In the genomic region with DNA sequence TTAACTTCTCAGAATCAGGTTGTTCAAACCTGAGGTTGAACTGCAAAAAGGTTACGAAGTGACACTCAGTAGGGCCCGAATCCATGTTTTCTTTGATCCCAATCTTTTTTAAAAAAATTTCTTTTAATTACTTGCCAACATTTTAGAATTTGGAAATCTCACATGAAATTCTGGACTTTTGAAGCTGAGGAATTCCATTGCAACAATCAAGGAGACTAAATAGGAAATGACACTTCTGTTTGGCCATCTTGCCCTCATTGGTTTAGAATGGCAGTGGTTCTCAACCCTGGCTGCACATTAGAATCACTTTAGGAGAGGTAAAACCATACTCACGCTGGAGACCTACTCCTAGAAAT, we compare ENCODE assay signal across 8 cellular contexts. TPM values are rescaled to one million over a fixed set of nuclear protein-coding genes. Genes with fewer than 3 reads are reported as not detected.
DNase-seq lines count a peak whose midpoint lies in the region; ATAC-seq and TF ChIP-seq lines count a peak whose summit lies in the region.

No MANE protein-coding gene starts in this region.

- H3K4me3 ChIP-seq in iPS-18c (ENCODE audit: insufficient read depth, low read depth, low read length) (peak overlapping the region; percentile 94; the same call in 1 of the 2 replicates), suprapubic skin (peak overlapping the region; percentile 82)

- no peaks in the 10 kb centered on the region for H3K9me3 Mint-ChIP-seq in activated CD4-positive, alpha-beta T cell treated with anti-CD3 and anti-CD28 coated beads for 36 hours (ENCODE audit: low read depth)
- H3K9me3 Mint-ChIP-seq in activated CD8-positive, alpha-beta T cell treated with anti-CD3 and anti-CD28 coated beads for 36 hours, result no peaks in the 10 kb centered on the region

- H3K27ac Mint-ChIP-seq in activated CD4-positive, alpha-beta T cell treated with anti-CD3 and anti-CD28 coated beads for 36 hours, result peak overlapping the region; percentile 93
- peak overlapping the region; percentile 98 for H3K27ac Mint-ChIP-seq in activated CD8-positive, alpha-beta T cell treated with anti-CD3 and anti-CD28 coated beads for 36 hours

- H3K36me3 ChIP-seq in suprapubic skin, result no peaks in the 10 kb centered on the region

- no peak for TF ChIP-seq CTCF in activated CD8-positive, alpha-beta T cell treated with anti-CD3 and anti-CD28 coated beads for 36 hours (IDR thresholded peaks at IDR 0.05)
- TF ChIP-seq CTCF in suprapubic skin (IDR thresholded peaks at IDR 0.05), result no peak

- no peak for ATAC-seq in activated CD4-positive, alpha-beta T cell treated with anti-CD3 and anti-CD28 coated beads for 36 hours
- peak; percentile 4 for ATAC-seq in activated CD8-positive, alpha-beta T cell treated with anti-CD3 and anti-CD28 coated beads for 36 hours

- H3K36me3 Mint-ChIP-seq in activated CD4-positive, alpha-beta T cell treated with anti-CD3 and anti-CD28 coated beads for 36 hours (ENCODE audit: low read depth), result peaks cover 8% of the 10 kb centered on the region
- peaks cover 17% of the 10 kb centered on the region for H3K36me3 Mint-ChIP-seq in activated CD8-positive, alpha-beta T cell treated with anti-CD3 and anti-CD28 coated beads for 36 hours (ENCODE audit: low read depth)

- H3K9me3 ChIP-seq in iPS-18c (ENCODE audit: control insufficient read depth, insufficient read depth, low read length) (no peaks in the 10 kb centered on the region), suprapubic skin (no peaks in the 10 kb centered on the region)

- in situ Hi-C loops in KBM-7 (cut with MboI; ENCODE audit: low pct_unique_long_range_greater_than_20kb, low sequenced_read_pairs), result no loop called here

- CTCF ChIA-PET in activated CD4-positive, alpha-beta T cell treated with anti-CD3 and anti-CD28 coated beads for 36 hours (lab: Charles Lee), result interaction anchor here (1.5 to 2.0 kb wide), 3 partner anchors 62 to 263 kb away, joined by 6 read pairs; no protein-coding TSS in a partner anchor
- CTCF ChIA-PET in activated CD8-positive, alpha-beta T cell treated with anti-CD3 and anti-CD28 coated beads for 36 hours (lab: Charles Lee), result interaction anchor here (2.7 kb wide), 1 partner anchor 232 kb away, joined by 18 read pairs; no protein-coding TSS in a partner anchor

- H3K4me3 Mint-ChIP-seq in activated CD4-positive, alpha-beta T cell treated with anti-CD3 and anti-CD28 coated beads for 36 hours, result peak overlapping the region; percentile 98
- peak overlapping the region; percentile 99 for H3K4me3 Mint-ChIP-seq in activated CD8-positive, alpha-beta T cell treated with anti-CD3 and anti-CD28 coated beads for 36 hours

- H3K4me1 ChIP-seq in suprapubic skin, result peaks cover 21% of the 10 kb centered on the region

- H3K27me3 Mint-ChIP-seq in activated CD4-positive, alpha-beta T cell treated with anti-CD3 and anti-CD28 coated beads for 36 hours, result peaks cover 6% of the 10 kb centered on the region
- peaks cover 13% of the 10 kb centered on the region for H3K27me3 Mint-ChIP-seq in activated CD8-positive, alpha-beta T cell treated with anti-CD3 and anti-CD28 coated beads for 36 hours

- TF ChIP-seq POLR2A in suprapubic skin (IDR thresholded peaks at IDR 0.05), result no peak

- no peak for DNase-seq in activated CD4-positive, alpha-beta T cell treated with anti-CD3 and anti-CD28 coated beads for 36 hours
- DNase-seq in activated CD4-positive, alpha-beta T cell treated with anti-CD3 and anti-CD28 coated beads, Interleukin-2, amount 50 U/mL, for 48 hours, result no peak
- no peak for DNase-seq in activated CD8-positive, alpha-beta T cell treated with anti-CD3 and anti-CD28 coated beads for 36 hours
- DNase-seq in suprapubic skin (ENCODE audit: low spot score in 2 of 2) (no peak), LoVo (ENCODE audit: low spot score) (no peak), KBM-7 (no peak)
- no peak for DNase-seq in stimulated activated CD4-positive, alpha-beta T cell treated with anti-CD3 and anti-CD28 coated beads, Interleukin-4, amount 100 ng/mL, for 4 hours

- TF ChIP-seq EP300 in suprapubic skin (IDR thresholded peaks at IDR 0.05), result no peak

- no peaks in the 10 kb centered on the region for H3K27me3 ChIP-seq in suprapubic skin

- POLR2A ChIA-PET in activated CD4-positive, alpha-beta T cell treated with anti-CD3 and anti-CD28 coated beads for 36 hours (lab: Charles Lee), result interaction anchor here (0.6 kb wide), 1 partner anchor 277 kb away, joined by 5 read pairs; no protein-coding TSS in a partner anchor
- POLR2A ChIA-PET in activated CD8-positive, alpha-beta T cell treated with anti-CD3 and anti-CD28 coated beads for 36 hours (lab: Charles Lee), result interaction anchor here (1.6 to 2.1 kb wide), 3 partner anchors 37 to 282 kb away, joined by 3 to 5 read pairs (median 5); partner anchors contain the start of gene KLHL7

- peak overlapping the region; percentile 85 for H3K27ac ChIP-seq in suprapubic skin

- peaks cover 31% of the 10 kb centered on the region for H3K4me1 Mint-ChIP-seq in activated CD4-positive, alpha-beta T cell treated with anti-CD3 and anti-CD28 coated beads for 36 hours
- peaks cover 32% of the 10 kb centered on the region for H3K4me1 Mint-ChIP-seq in activated CD8-positive, alpha-beta T cell treated with anti-CD3 and anti-CD28 coated beads for 36 hours (ENCODE audit: low read depth)

- WGBS in suprapubic skin, result 47% methylated on average over 3 of the region's 3 CpGs

- intact Hi-C loops in activated CD4-positive, alpha-beta T cell treated with anti-CD3 and anti-CD28 coated beads for 36 hours (cut with DNase I, micrococcal nuclease), result loop anchor here (2.0 to 5.0 kb wide), 7 partner anchors 32 to 706 kb away; partner anchors contain the start of genes NUP42 (in 2 of the 2), HYCC1 (in 1 of the 2) and KLHL7 (in 1 of the 2)
- intact Hi-C loops in activated CD8-positive, alpha-beta T cell treated with anti-CD3 and anti-CD28 coated beads for 36 hours (cut with micrococcal nuclease), result loop anchor here (5.0 kb wide), 1 partner anchor 34 kb away; no protein-coding TSS in a partner anchor

RNA-seq across cellular contexts. Expression of gene TOMM7, which starts 0.5 kb away (rescaled TPM):
- 100 to 1,000 TPM in 1 of 2 experiments, 10 to 100 TPM in 1; 73.7 to 254 TPM for total RNA-seq in activated CD4-positive, alpha-beta T cell treated with anti-CD3 and anti-CD28 coated beads for 36 hours
- total RNA-seq in activated CD8-positive, alpha-beta T cell treated with anti-CD3 and anti-CD28 coated beads for 36 hours, result 100 to 1,000 TPM; 206 to 240 TPM
- 100 to 1,000 TPM; 116 to 218 (median 149) TPM for total RNA-seq in suprapubic skin
